8 cellular contexts compared by ENCODE assay signal in the genomic region with DNA sequence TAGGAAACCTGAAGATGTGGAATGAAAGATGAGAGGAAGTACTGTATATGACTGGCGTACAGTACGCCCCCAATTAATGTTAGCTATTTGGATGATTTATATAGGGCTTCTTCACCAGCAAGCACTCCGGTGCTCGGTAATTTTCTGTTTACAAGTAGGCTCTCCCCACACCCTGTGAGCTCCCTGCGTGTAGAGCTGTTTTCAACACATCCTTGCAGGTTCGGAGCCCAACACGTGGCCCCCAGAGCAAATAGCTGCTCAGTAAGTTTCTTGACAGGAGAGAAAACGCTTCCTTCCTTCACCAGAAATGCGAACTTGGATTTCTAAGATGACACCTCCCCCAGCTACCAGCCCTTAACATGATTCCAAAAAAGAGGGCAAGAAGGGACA. TPM values are rescaled to one million over a fixed set of nuclear protein-coding genes. Genes with fewer than 3 reads are reported as not detected.
DNase-seq lines count a peak whose midpoint lies in the region; ATAC-seq and TF ChIP-seq lines count a peak whose summit lies in the region.

No MANE protein-coding gene starts in this region.

- intact Hi-C loops in esophagus muscularis mucosa (cut with DNase I): loop anchor here (10.0 kb wide), 1 partner anchor 727 kb away; a partner anchor contains a TSS

- H2AFZ ChIP-seq in DND-41 (ENCODE audit: low read depth, low read length): 0 out of 2 replicates have a peak overlapping the region, but pooled peaks have one; percentile 12

- WGBS in esophagus muscularis mucosa: 70% methylated on average over 9 of the region's 9 CpGs

- H3K27ac ChIP-seq in DND-41 (ENCODE audit: low read length): no peak overlapping the region
- H3K27ac ChIP-seq in SJCRH30: peak overlapping the region; percentile 63; the same call in 1 of the 2 replicates
- H3K27ac ChIP-seq in esophagus muscularis mucosa (replicated peaks in 1 of 4): peak overlapping the region in 3 of 4 donors; percentile 67 to 90 (median 89)

- DNase-seq in DND-41 (no peak), SJCRH30 (no peak), esophagus muscularis mucosa (ENCODE audit: extremely low spot score) (no peak), pons (ENCODE audit: low spot score) (peak; percentile 14), OCI-M2 (lab: John Stamatoyannopoulos, UW; ENCODE audit: unreplicated experiment) (no peak), ureter (ENCODE audit: low spot score) (no peak), T-helper 9 cell (no peak)
- no peak for DNase-seq in stimulated activated CD4-positive, alpha-beta T cell treated with anti-CD3 and anti-CD28 coated beads, Interleukin-12 subunit alpha, Interleukin-12 subunit beta, amount 100 ng/mL, for 4 hours

- TF ChIP-seq CTCF in DND-41 (IDR thresholded peaks at IDR 0.05; ENCODE audit: borderline replicate concordance, extremely low read depth, low read length, poor library complexity, severe bottlenecking): no peak
- TF ChIP-seq CTCF in esophagus muscularis mucosa (IDR thresholded peaks at IDR 0.05): no peak

- H3K4me3 ChIP-seq in DND-41 (ENCODE audit: low read depth in 1 of 2, low read length in 2 of 2) (no peak overlapping the region), SJCRH30 (peak overlapping the region; percentile 99), esophagus muscularis mucosa (peak overlapping the region; percentile 87 to 100 (median 94))

- peaks cover 31% of the 10 kb centered on the region for H3K79me2 ChIP-seq in DND-41 (ENCODE audit: insufficient read depth, low read length)

- no peak overlapping the region for H3K9ac ChIP-seq in DND-41 (ENCODE audit: low read depth, low read length)

- no peak overlapping the region for H3K4me2 ChIP-seq in DND-41 (ENCODE audit: insufficient read depth, low read length)

- H4K20me1 ChIP-seq in DND-41 (ENCODE audit: insufficient read depth, low read length): no peaks in the 10 kb centered on the region

- H3K4me1 ChIP-seq in DND-41 (ENCODE audit: insufficient read depth, low read length) (peaks cover 36% of the 10 kb centered on the region), SJCRH30 (peaks cover 18% of the 10 kb centered on the region), esophagus muscularis mucosa (peaks cover 15 to 49% (median 39%) of the 10 kb centered on the region in 4 donors)

- no peak for TF ChIP-seq EP300 in esophagus muscularis mucosa (IDR thresholded peaks at IDR 0.05)

- no peak for ATAC-seq in DND-41 (ENCODE audit: insufficient read depth, low read depth)

- H3K36me3 ChIP-seq in DND-41 (ENCODE audit: insufficient read depth, low read length): peaks cover 17% of the 10 kb centered on the region
- peaks cover 17% of the 10 kb centered on the region for H3K36me3 ChIP-seq in SJCRH30
- H3K36me3 ChIP-seq in esophagus muscularis mucosa: peaks cover 5 to 8% (median 8%) of the 10 kb centered on the region in 4 donors

- H3K27me3 ChIP-seq in DND-41 (ENCODE audit: insufficient read depth, low read length, poor library complexity): no peaks in the 10 kb centered on the region
- no peaks in the 10 kb centered on the region for H3K27me3 ChIP-seq in SJCRH30
- H3K27me3 ChIP-seq in esophagus muscularis mucosa: no peaks in the 10 kb centered on the region

- no peak for TF ChIP-seq POLR2A in esophagus muscularis mucosa (IDR thresholded peaks at IDR 0.05; ENCODE audit: low read depth)

- H3K9me3 ChIP-seq in DND-41 (ENCODE audit: insufficient read depth, low read length, severe bottlenecking): no peaks in the 10 kb centered on the region
- no peaks in the 10 kb centered on the region for H3K9me3 ChIP-seq in SJCRH30 (replicated peaks)
- no peaks in the 10 kb centered on the region for H3K9me3 ChIP-seq in esophagus muscularis mucosa

RNA-seq across cellular contexts. Expression of a gene that starts 1.2 kb away (rescaled TPM):
- 23.5 and 25.4 TPM in 2 replicates for total RNA-seq in SJCRH30 (2014; rRNA removed; shearing (Covaris generic))
- total RNA-seq in esophagus muscularis mucosa: 10 to 100 TPM; 17.9 to 24.0 (median 20.4) TPM
- 21.3 TPM for total RNA-seq in ureter

Comparison
In these comparisons a context has a peak if more than half of its experiments do, and no peak if none do; other contexts are left out.
1. H3K4me3 ChIP-seq: peak in SJCRH30 (single experiment) and esophagus muscularis mucosa (4 of 4); none in DND-41 (0 of 2).